18 cellular contexts compared by ENCODE assay signal in the genomic region with DNA sequence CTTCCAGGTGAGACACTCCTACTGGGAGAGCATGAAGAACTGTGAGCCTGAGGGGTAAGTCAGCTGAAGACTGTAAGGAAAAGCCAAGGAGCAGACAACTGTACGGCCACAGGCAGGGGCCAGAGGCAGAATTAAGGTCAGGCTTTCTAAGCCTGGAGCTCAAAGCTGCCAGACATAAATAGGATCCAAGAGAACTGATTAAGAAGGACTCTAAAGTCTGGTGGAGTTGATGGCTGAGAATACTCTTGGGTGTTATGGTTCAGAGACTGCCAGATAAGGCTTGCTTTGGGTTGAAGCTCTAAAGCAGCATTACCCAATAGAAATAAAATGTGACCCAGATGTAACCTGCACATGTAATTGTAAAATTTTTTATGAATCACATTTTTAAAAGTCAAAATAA. TPM values are rescaled to one million over a fixed set of nuclear protein-coding genes. Genes with fewer than 3 reads are reported as not detected.
DNase-seq lines count a peak whose midpoint lies in the region; ATAC-seq and TF ChIP-seq lines count a peak whose summit lies in the region.
"Had no signal": no experiment of that assay in that cellular context is flagged by ENCODE, and none has a peak within 500 bp of the region (broad histone marks: within the 10 kb centered on the region; RNA-seq: fewer than 3 reads in every experiment).

No MANE protein-coding gene starts in this region.

- peak; percentile 3 for DNase-seq in NCI-H82 (lab: John Stamatoyannopoulos, UW)
- no peak for DNase-seq in NCI-H82 treated with DMSO at 0.1 percent for 48 hours (lab: John Stamatoyannopoulos, UW; ENCODE audit: unreplicated experiment)
- DNase-seq in fibroblast of villous mesenchyme (ENCODE audit: low read depth): peak; percentile 11
- no peak for DNase-seq in Calu3
- DNase-seq: CD4-positive, alpha-beta T cell; CD8-positive, alpha-beta memory T cell; DMS53; DMS79 treated with DMSO at 0.1 percent for 48 hours; GF-D8; GOT3; HFFc6 had no signal

- intact Hi-C loops in Calu3 (cut with micrococcal nuclease; ENCODE audit: unreplicated experiment): no loop called here

- H3K36me3 ChIP-seq in BLaER1: no peaks in the 10 kb centered on the region
- H3K36me3 ChIP-seq: BLaER1 treated with 17β-estradiol and CSF1 and Interleukin-3, amounts not matched to agents 10 nM and 100 nM; HAP-1 had no signal

- H3K4me3 Mint-ChIP-seq in Calu3 (ENCODE audit: low read depth, unreplicated experiment): no peak overlapping the region
- H3K4me3 Mint-ChIP-seq: B cell; CD14-positive monocyte; CD4-positive, alpha-beta T cell; CD8-positive, alpha-beta memory T cell; HFFc6 had no signal

- H3K27ac Mint-ChIP-seq in Calu3 (ENCODE audit: unreplicated experiment): no peak overlapping the region
- H3K27ac Mint-ChIP-seq: B cell; CD14-positive monocyte; CD4-positive, alpha-beta T cell; HFFc6 had no signal

- CTCF ChIA-PET in Calu3 (lab: Charles Lee): interaction anchor here (0.8 kb wide), 1 partner anchor 193 kb away, joined by 3 read pairs; no protein-coding TSS in a partner anchor

- peaks cover 80% of the 10 kb centered on the region for H3K27me3 Mint-ChIP-seq in Calu3 (ENCODE audit: unreplicated experiment)

- no peak for TF ChIP-seq POLR2A in GM18505 (IDR thresholded peaks at IDR 0.05; ENCODE audit: borderline replicate concordance, extremely low read depth, insufficient read depth, insufficient read length)

- H3K36me3 Mint-ChIP-seq in Calu3 (ENCODE audit: insufficient read depth, unreplicated experiment): no peaks in the 10 kb centered on the region
- H3K36me3 Mint-ChIP-seq: CD14-positive monocyte; CD8-positive, alpha-beta memory T cell had no signal

- H4K20me1 ChIP-seq in BLaER1: no peaks in the 10 kb centered on the region
- H4K20me1 ChIP-seq: BLaER1 treated with 17β-estradiol and CSF1 and Interleukin-3, amounts not matched to agents 10 nM and 100 nM had no signal

- BruUV-seq in Calu3 (replicated peaks; lab: Mats Ljungman, UMichigan): no TSS peak

- H3K9me3 Mint-ChIP-seq in Calu3 (ENCODE audit: low read depth, unreplicated experiment): no peaks in the 10 kb centered on the region
- H3K9me3 Mint-ChIP-seq: CD14-positive monocyte; CD4-positive, alpha-beta T cell; CD8-positive, alpha-beta memory T cell; HFFc6 had no signal

- TF ChIP-seq CTCF in fibroblast of villous mesenchyme (IDR thresholded peaks at IDR 0.05; ENCODE audit: insufficient read depth, low read depth, low read length): no peak
- TF ChIP-seq CTCF in Calu3 (IDR thresholded peaks at IDR 0.05; ENCODE audit: unreplicated experiment): no peak

- H3K4me2 ChIP-seq in BLaER1: peak overlapping the region; percentile 20; the same call in 1 of the 2 replicates

- H3K27ac ChIP-seq in BLaER1: no peak overlapping the region
- H3K27ac ChIP-seq: 22Rv1; BLaER1 treated with 17β-estradiol and CSF1 and Interleukin-3, amounts not matched to agents 10 nM and 100 nM had no signal

- H3K4me3 ChIP-seq in BLaER1 (no peak overlapping the region), fibroblast of villous mesenchyme (ENCODE audit: low read depth, low read length) (no peak overlapping the region)
- H3K4me3 ChIP-seq: BLaER1 treated with 17β-estradiol and CSF1 and Interleukin-3, amounts not matched to agents 10 nM and 100 nM; HAP-1 had no signal

- H3K4me1 ChIP-seq in BLaER1: peaks cover 5% of the 10 kb centered on the region
- H3K4me1 ChIP-seq: HAP-1 had no signal

- ATAC-seq in GM18505 (IDR thresholded peaks at IDR 0.05; ENCODE audit: unreplicated experiment): no peak

- H3K27me3 ChIP-seq in BLaER1: no peaks in the 10 kb centered on the region
- H3K27me3 ChIP-seq: BLaER1 treated with 17β-estradiol and CSF1 and Interleukin-3, amounts not matched to agents 10 nM and 100 nM had no signal

- H3K9me3 ChIP-seq in BLaER1: no peaks in the 10 kb centered on the region
- H3K9me3 ChIP-seq: BLaER1 treated with 17β-estradiol and CSF1 and Interleukin-3, amounts not matched to agents 10 nM and 100 nM; HAP-1 had no signal

- H3K9ac ChIP-seq in BLaER1: no peak overlapping the region
- H3K9ac ChIP-seq: BLaER1 treated with 17β-estradiol and CSF1 and Interleukin-3, amounts not matched to agents 10 nM and 100 nM had no signal

- no peaks in the 10 kb centered on the region for H3K4me1 Mint-ChIP-seq in Calu3 (ENCODE audit: low read depth, unreplicated experiment)
- H3K4me1 Mint-ChIP-seq: B cell; CD14-positive monocyte; CD8-positive, alpha-beta memory T cell had no signal

RNA-seq across cellular contexts. Expression of a gene that starts 12.2 kb away (rescaled TPM):
- total RNA-seq in fibroblast of villous mesenchyme (0.64 and 6.0 TPM in 2 replicates), Calu3 (2022) (0.54 and 0.66 TPM in 2 replicates)
- total RNA-seq: CD8-positive, alpha-beta memory T cell had no signal

Comparison
In these comparisons a context has a peak if more than half of its experiments do, and no peak if none do; other contexts are left out.
1. DNase-seq: peak in NCI-H82 (single experiment) and fibroblast of villous mesenchyme (single experiment); none in NCI-H82 treated with DMSO at 0.1 percent for 48 hours (single experiment) and Calu3 (single experiment).